In the genomic region with DNA sequence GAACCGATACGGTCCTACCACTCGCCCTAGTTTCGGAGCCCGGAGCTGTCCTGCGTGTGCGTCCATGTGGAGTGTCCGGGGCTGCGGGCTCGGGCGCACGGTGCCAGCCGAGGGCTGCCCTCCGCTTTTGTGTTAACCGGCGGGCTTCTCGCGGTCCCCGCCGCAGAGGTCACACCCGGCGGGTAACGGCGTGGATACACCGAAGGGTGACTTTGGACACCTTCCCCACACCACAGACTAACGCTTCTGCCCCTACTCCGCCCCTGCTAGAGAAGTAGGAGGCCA, we compare ENCODE assay signal across 8 cellular contexts. TPM values are rescaled to one million over a fixed set of nuclear protein-coding genes. Genes with fewer than 3 reads are reported as not detected.
A peak's percentile ranks its signal among the peaks of the same experiment; 100 is the strongest.
DNase-seq lines count a peak whose midpoint lies in the region; ATAC-seq and TF ChIP-seq lines count a peak whose summit lies in the region.

No MANE protein-coding gene starts in this region.

- peak overlapping the region; percentile 93 for H3K4me3 Mint-ChIP-seq in GM23338

- H3K4me3 ChIP-seq in DND-41 (ENCODE audit: low read depth in 1 of 2, low read length in 2 of 2) (peak overlapping the region; percentile 75 to 79; a peak in 3 of 4 replicates), GM23338 (peak overlapping the region; percentile 86), Peyer's patch (peak overlapping the region; percentile 63 to 88 (median 79))

- no peaks in the 10 kb centered on the region for H3K79me2 ChIP-seq in DND-41 (ENCODE audit: insufficient read depth, low read length)
- H3K79me2 ChIP-seq in GM23338 (replicated peaks; ENCODE audit: insufficient read depth), result peaks cover 34% of the 10 kb centered on the region

- TF ChIP-seq POLR2A in Peyer's patch (IDR thresholded peaks at IDR 0.05), result no peak

- in situ Hi-C loops in GM13976 (cut with MboI; ENCODE audit: low sequenced_read_pairs, unreplicated experiment), result no loop called here

- H3F3A ChIP-seq in GM23338 (replicated peaks; ENCODE audit: low read depth), result no peaks in the 10 kb centered on the region; the same call in 1 of the 2 replicates

- H3K27me3 Mint-ChIP-seq in GM23338 (ENCODE audit: insufficient read depth, low read depth, poor library complexity), result peaks cover 49% of the 10 kb centered on the region

- H3K4me1 ChIP-seq in DND-41 (ENCODE audit: insufficient read depth, low read length) (peaks cover 32% of the 10 kb centered on the region), GM23338 (ENCODE audit: insufficient read depth) (peaks cover 52% of the 10 kb centered on the region), Peyer's patch (peaks cover 3 to 44% (median 16%) of the 10 kb centered on the region in 4 donors)

- H4K20me1 ChIP-seq in DND-41 (ENCODE audit: insufficient read depth, low read length), result peaks cover 20% of the 10 kb centered on the region; the same call in 1 of the 2 replicates
- peaks cover 11% of the 10 kb centered on the region; the same call in 1 of the 2 replicates for H4K20me1 ChIP-seq in GM23338 (replicated peaks; ENCODE audit: insufficient read depth)

- H3K27ac ChIP-seq in DND-41 (ENCODE audit: low read length) (no peak overlapping the region), GM23338 (ENCODE audit: low read depth) (peak overlapping the region; percentile 65; the same call in 1 of the 2 replicates), Peyer's patch (peak overlapping the region; percentile 71 to 99 (median 97))

- H3K9me2 ChIP-seq in GM23338 (ENCODE audit: insufficient read depth), result peaks cover 6% of the 10 kb centered on the region; the same call in 1 of the 2 replicates

- no peak for DNase-seq in DND-41
- no peak for DNase-seq in GM23338 (ENCODE audit: low spot score)
- no peak for DNase-seq in Peyer's patch
- no peak for DNase-seq in omental fat pad (ENCODE audit: low spot score)
- DNase-seq in COLO668 (lab: John Stamatoyannopoulos, UW; ENCODE audit: unreplicated experiment), result no peak
- DNase-seq in NCI-H510A (lab: John Stamatoyannopoulos, UW), result no peak
- no peak for DNase-seq in GM13976 (ENCODE audit: low spot score)

- H3K36me3 ChIP-seq in DND-41 (ENCODE audit: insufficient read depth, low read length) (no peaks in the 10 kb centered on the region), GM23338 (ENCODE audit: insufficient read depth) (no peaks in the 10 kb centered on the region), Peyer's patch (no peaks in the 10 kb centered on the region)

- 0 out of 2 replicates have a peak overlapping the region, but pooled peaks have one; percentile 52 for H3K27ac Mint-ChIP-seq in GM23338

- TF ChIP-seq CTCF in DND-41 (IDR thresholded peaks at IDR 0.05; ENCODE audit: borderline replicate concordance, extremely low read depth, low read length, poor library complexity, severe bottlenecking) (no peak), GM23338 (conservative IDR thresholded peaks at IDR 0.05; ENCODE audit: low read depth in 2 of 2) (no peak), Peyer's patch (IDR thresholded peaks at IDR 0.05) (no peak), omental fat pad (IDR thresholded peaks at IDR 0.05) (no peak), GM13976 (IDR thresholded peaks at IDR 0.05; ENCODE audit: borderline replicate concordance, control extremely low read depth, extremely low read depth, insufficient read depth, missing control alignments) (no peak)

- ATAC-seq in DND-41 (ENCODE audit: insufficient read depth, low read depth) (no peak), GM23338 (peak; percentile 0), esophagus mucosa (peak; percentile 1), omental fat pad (ENCODE audit: low FRiP score) (peak; percentile 1)

- H3K27me3 ChIP-seq in DND-41 (ENCODE audit: insufficient read depth, low read length, poor library complexity) (peaks cover 64% of the 10 kb centered on the region), GM23338 (ENCODE audit: insufficient read depth) (peaks cover 61% of the 10 kb centered on the region), Peyer's patch (peaks cover 0 to 8% of the 10 kb centered on the region in 2 donors)

- peaks cover 57% of the 10 kb centered on the region for H3K4me1 Mint-ChIP-seq in GM23338

- H3K4me2 ChIP-seq in DND-41 (ENCODE audit: insufficient read depth, low read length) (peak overlapping the region; percentile 95), GM23338 (peak overlapping the region; percentile 98)

- H3K9me3 ChIP-seq in DND-41 (ENCODE audit: insufficient read depth, low read length, severe bottlenecking) (no peaks in the 10 kb centered on the region), Peyer's patch (no peaks in the 10 kb centered on the region)

- peaks cover 7% of the 10 kb centered on the region; the same call in 1 of the 3 replicates for H3K36me3 Mint-ChIP-seq in GM23338 (ENCODE audit: low read depth)

- peak overlapping the region; percentile 94 for H2AFZ ChIP-seq in DND-41 (ENCODE audit: low read depth, low read length)
- peak overlapping the region; percentile 64 for H2AFZ ChIP-seq in GM23338

- H3K9me3 Mint-ChIP-seq in GM23338, result no peaks in the 10 kb centered on the region

- H3K9ac ChIP-seq in DND-41 (ENCODE audit: low read depth, low read length), result peak overlapping the region; percentile 83; the same call in 1 of the 2 replicates

TF ChIP-seq in GM23338, 12 proteins besides CTCF, POLR2A, EP300 and RAD21 (continues in another document):
- TF ChIP-seq EZH2phosphoT487 (IDR thresholded peaks at IDR 0.05; ENCODE audit: unreplicated experiment), result no peak
- no peak for TF ChIP-seq STAT1 (IDR thresholded peaks at IDR 0.05; ENCODE audit: unreplicated experiment)
- no peak for TF ChIP-seq ZNF331 (CRISPR knock-in tag; IDR thresholded peaks at IDR 0.05; ENCODE audit: low read depth)
- no peak for TF ChIP-seq JUNB (IDR thresholded peaks at IDR 0.05; ENCODE audit: unreplicated experiment)
- no peak for TF ChIP-seq ETS1 (IDR thresholded peaks at IDR 0.05)

RNA-seq across cellular contexts. Expression of gene ATF3, which starts 0.7 kb away (rescaled TPM):
- 17.2 and 19.3 TPM in 2 replicates for total RNA-seq in GM23338 (2014; rRNA removed; shearing (Covaris generic))
- 12.6 and 16.2 TPM in 2 replicates for polyA plus RNA-seq in GM23338 (2016; fragmentation: Nextera tagmentation; extraction: Ambion mirVana)
- total RNA-seq in Peyer's patch (10 to 100 TPM in 3 of 4 donors, 1 to 10 TPM in 1; 10.0 to 38.0 (median 17.2) TPM), esophagus mucosa (2.7 TPM), omental fat pad (100 to 1,000 TPM in 1 of 4 donors, 10 to 100 TPM in 3; 41.5 to 229 (median 77.5) TPM)
